16 cellular contexts compared by ENCODE assay signal in the genomic region with DNA sequence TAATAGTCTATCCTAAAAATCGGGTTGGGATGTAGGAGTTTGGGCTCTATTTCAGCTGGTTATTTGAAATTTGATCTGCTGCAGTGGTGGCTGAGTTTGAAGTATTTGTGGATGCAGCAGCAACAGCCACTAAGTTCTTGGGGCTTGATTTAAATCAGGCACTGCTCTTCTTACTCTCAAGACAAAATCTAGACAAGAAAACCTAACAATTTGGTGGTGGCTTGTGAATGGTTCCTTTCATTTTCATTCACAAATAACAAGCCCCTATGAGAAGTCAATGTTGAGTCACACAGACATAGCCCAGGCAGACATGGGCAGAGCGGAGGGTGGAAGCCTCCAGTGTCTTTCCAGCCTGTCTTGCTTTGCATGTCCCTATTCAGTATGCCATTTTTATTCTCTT.
DNase-seq lines count a peak whose midpoint lies in the region; ATAC-seq and TF ChIP-seq lines count a peak whose summit lies in the region.
"Had no signal": no experiment of that assay in that cellular context is flagged by ENCODE, and none has a peak within 500 bp of the region (broad histone marks: within the 10 kb centered on the region; RNA-seq: fewer than 3 reads in every experiment).

No MANE protein-coding gene starts in this region.

- H3K4me3 ChIP-seq in brain microvascular endothelial cell (ENCODE audit: low read depth, low read length) (no peak overlapping the region), skeletal muscle tissue (ENCODE audit: low read length in 3 of 3) (no peak overlapping the region)
- H3K4me3 ChIP-seq: pancreas had no signal

- no peak overlapping the region for H3K9ac ChIP-seq in skeletal muscle tissue (ENCODE audit: low read depth in 1 of 3, low read length in 3 of 3)

- no peak overlapping the region for H3K4me3 Mint-ChIP-seq in T-helper 2 cell treated with Interferon-gamma antibody and Interleukin-4, amounts not matched to agents 5 μg/mL and 100 μg/mL, for 36 hours
- H3K4me3 Mint-ChIP-seq: T-cell had no signal

- H3K4me1 ChIP-seq in skeletal muscle tissue (ENCODE audit: control insufficient read depth in 3 of 3, insufficient read depth in 3 of 3, low read length in 3 of 3): peaks cover 3 to 17% (median 14%) of the 10 kb centered on the region in 3 donors
- H3K4me1 ChIP-seq: pancreas had no signal

- no peaks in the 10 kb centered on the region for H3K9me3 Mint-ChIP-seq in T-helper 2 cell treated with Interferon-gamma antibody and Interleukin-4, amounts not matched to agents 5 μg/mL and 100 μg/mL, for 36 hours
- H3K9me3 Mint-ChIP-seq: T-cell had no signal

- in situ Hi-C loops in brain microvascular endothelial cell (cut with HindIII; ENCODE audit: low pct_ligation_motif_present, low sequenced_read_pairs): no loop called here

- peaks cover 3% of the 10 kb centered on the region for H3K27me3 Mint-ChIP-seq in T-helper 2 cell treated with Interferon-gamma antibody and Interleukin-4, amounts not matched to agents 5 μg/mL and 100 μg/mL, for 36 hours (ENCODE audit: low read depth)

- no peaks in the 10 kb centered on the region for H3K9me3 ChIP-seq in skeletal muscle tissue (ENCODE audit: control insufficient read depth in 3 of 3, low read length in 3 of 3)
- H3K9me3 ChIP-seq: pancreas had no signal

- H3K27ac ChIP-seq in brain microvascular endothelial cell (peak overlapping the region; percentile 79), skeletal muscle tissue (ENCODE audit: low read depth, low read length) (peak overlapping the region; percentile 19)
- H3K27ac ChIP-seq: pancreas had no signal

- H3K36me3 Mint-ChIP-seq in T-helper 2 cell treated with Interferon-gamma antibody and Interleukin-4, amounts not matched to agents 5 μg/mL and 100 μg/mL, for 36 hours (ENCODE audit: low read depth): no peaks in the 10 kb centered on the region
- H3K36me3 Mint-ChIP-seq: T-cell had no signal

- H3K36me3 ChIP-seq in brain microvascular endothelial cell (replicated peaks) (peaks cover 68% of the 10 kb centered on the region), skeletal muscle tissue (ENCODE audit: control insufficient read depth in 3 of 3, insufficient read depth in 3 of 3, low read length in 3 of 3) (no peaks in the 10 kb centered on the region)
- H3K36me3 ChIP-seq: pancreas had no signal

- no peak for TF ChIP-seq POLR2A in GM18505 (IDR thresholded peaks at IDR 0.05; ENCODE audit: borderline replicate concordance, extremely low read depth, insufficient read depth, insufficient read length)

- no peak overlapping the region for H3K27ac Mint-ChIP-seq in T-helper 2 cell treated with Interferon-gamma antibody and Interleukin-4, amounts not matched to agents 5 μg/mL and 100 μg/mL, for 36 hours
- H3K27ac Mint-ChIP-seq: T-cell had no signal

- H3K27me3 ChIP-seq in brain microvascular endothelial cell (replicated peaks) (no peaks in the 10 kb centered on the region), skeletal muscle tissue (ENCODE audit: control insufficient read depth in 3 of 3, insufficient read depth in 3 of 3, low read length in 3 of 3) (no peaks in the 10 kb centered on the region)
- H3K27me3 ChIP-seq: pancreas had no signal

- no peak for TF ChIP-seq CTCF in brain microvascular endothelial cell (IDR thresholded peaks at IDR 0.05; ENCODE audit: low read depth, low read length, missing control alignments)

- DNase-seq in Daoy (ENCODE audit: low read depth): peak; percentile 13
- peak; percentile 53 for DNase-seq in brain microvascular endothelial cell
- no peak for DNase-seq in left ventricle myocardium superior
- no peak for DNase-seq in NCI-H2171 (lab: John Stamatoyannopoulos, UW)
- DNase-seq in islet precursor cell: no peak
- DNase-seq in T-helper 2 cell treated with Interferon-gamma antibody and Interleukin-4, amounts not matched to agents 5 μg/mL and 100 μg/mL, for 36 hours (ENCODE audit: low spot score): no peak
- DNase-seq: activated CD4-positive, alpha-beta T cell treated with anti-CD3 and anti-CD28 coated beads for 1 hour; activated naive CD4-positive, alpha-beta T cell treated with Interleukin-2 at 50 U/mL for 16 hours; Calu3; effector memory CD4-positive, alpha-beta T cell; NCI-H1930; NCI-H526; pancreas; T-cell had no signal

- no peaks in the 10 kb centered on the region for H3K4me1 Mint-ChIP-seq in T-helper 2 cell treated with Interferon-gamma antibody and Interleukin-4, amounts not matched to agents 5 μg/mL and 100 μg/mL, for 36 hours (ENCODE audit: low read depth)
- H3K4me1 Mint-ChIP-seq: T-cell had no signal

- intact Hi-C loops in left ventricle myocardium superior (cut with micrococcal nuclease): no loop called here

- ATAC-seq in left ventricle myocardium superior: peak; percentile 19
- ATAC-seq in GM18505 (IDR thresholded peaks at IDR 0.05; ENCODE audit: unreplicated experiment): no peak
- ATAC-seq: pancreas, T-cell had no signal

Comparison
In these comparisons a context has a peak if more than half of its experiments do, and no peak if none do; other contexts are left out.
1. DNase-seq: peak in Daoy (single experiment) and brain microvascular endothelial cell (single experiment); none in left ventricle myocardium superior (single experiment), NCI-H2171 (single experiment), islet precursor cell (single experiment) and T-helper 2 cell treated with Interferon-gamma antibody and Interleukin-4, amounts not matched to agents 5 μg/mL and 100 μg/mL, for 36 hours (single experiment).